In genomic region chr3:52176188-52176752, GRCh38 we compare ENCODE assay signal across 19 cellular contexts. TPM values are rescaled to one million over a fixed set of nuclear protein-coding genes. Genes with fewer than 3 reads are reported as not detected.
A peak's percentile ranks its signal among the peaks of the same experiment; 100 is the strongest.
DNase-seq lines count a peak whose midpoint lies in the region; ATAC-seq, FAIRE-seq and TF ChIP-seq lines count a peak whose summit lies in the region.
"Had no signal": no experiment of that assay in that cellular context is flagged by ENCODE, and none has a peak within 500 bp of the region (broad histone marks: within the 10 kb centered on the region; RNA-seq: fewer than 3 reads in every experiment).

No MANE protein-coding gene starts in this region.

- no peak for TF ChIP-seq CTCF in BE2C (IDR thresholded peaks at IDR 0.05; ENCODE audit: low read depth, low read length)
- no peak for TF ChIP-seq CTCF in endothelial cell (IDR thresholded peaks at IDR 0.05; ENCODE audit: unreplicated experiment)
- TF ChIP-seq CTCF in mucosa of descending colon (IDR thresholded peaks at IDR 0.05): no peak

- H3K4me1 Mint-ChIP-seq in endothelial cell (ENCODE audit: unreplicated experiment): peaks cover 3% of the 10 kb centered on the region

- no peak overlapping the region for H2BK12ac ChIP-seq in trophoblast cell (ENCODE audit: low read length)

- H3K14ac ChIP-seq in trophoblast cell (ENCODE audit: low read length): no peak overlapping the region

- H3K27ac Mint-ChIP-seq in endothelial cell (ENCODE audit: unreplicated experiment): peak overlapping the region; percentile 61
- H3K27ac Mint-ChIP-seq: CD4-positive, alpha-beta T cell had no signal

- no peak for ATAC-seq in mucosa of descending colon
- ATAC-seq: A549, Panc1 had no signal

- WGBS in trophoblast cell (ENCODE audit: extremely low coverage, insufficient coverage, insufficient read length): no CpG with 5 or more reads among the region's 8 CpGs

- H3K9ac ChIP-seq in trophoblast cell (ENCODE audit: low read length): no peak overlapping the region
- H3K9ac ChIP-seq: KMS-11 had no signal

- FAIRE-seq in HTR-8/SVneo (lab: Jason Lieb, UNC): peak; percentile 57
- FAIRE-seq: A549, GM12892 had no signal

- H2BK120ac ChIP-seq in trophoblast cell (ENCODE audit: insufficient read depth, low read length, poor library complexity): no peak overlapping the region

- no peaks in the 10 kb centered on the region for H3K79me2 ChIP-seq in trophoblast cell (ENCODE audit: control insufficient read depth, insufficient read depth, low read length, poor library complexity)

- no peaks in the 10 kb centered on the region for H3K27me3 ChIP-seq in BE2C
- H3K27me3 ChIP-seq in trophoblast cell (ENCODE audit: insufficient read depth, low read length): no peaks in the 10 kb centered on the region

- no peak overlapping the region for H3K4me3 ChIP-seq in BE2C (ENCODE audit: low read depth, low read length)
- peak overlapping the region; percentile 27 for H3K4me3 ChIP-seq in trophoblast cell (ENCODE audit: low read depth, low read length)
- no peak overlapping the region for H3K4me3 ChIP-seq in mucosa of descending colon
- H3K4me3 ChIP-seq: A549 had no signal

- H3K9me3 ChIP-seq in BE2C (no peaks in the 10 kb centered on the region), trophoblast cell (ENCODE audit: insufficient read depth, low read depth, low read length) (no peaks in the 10 kb centered on the region), mucosa of descending colon (no peaks in the 10 kb centered on the region)
- H3K9me3 ChIP-seq: A549 had no signal

- no peak overlapping the region for H3K4me2 ChIP-seq in trophoblast cell (ENCODE audit: low read length)
- H3K4me2 ChIP-seq: A549, KMS-11 had no signal

- H4K8ac ChIP-seq in trophoblast cell (ENCODE audit: low read depth, low read length): no peak overlapping the region

- no peaks in the 10 kb centered on the region for H3K79me1 ChIP-seq in trophoblast cell (ENCODE audit: low read length)

- no peaks in the 10 kb centered on the region for H3K36me3 Mint-ChIP-seq in endothelial cell (ENCODE audit: low read depth, unreplicated experiment)

- H3K4me3 Mint-ChIP-seq in endothelial cell (ENCODE audit: unreplicated experiment): peak overlapping the region; percentile 68
- H3K4me3 Mint-ChIP-seq: CD4-positive, alpha-beta T cell had no signal

- H3K18ac ChIP-seq in trophoblast cell (ENCODE audit: low read length): no peak overlapping the region

- H3K23ac ChIP-seq in trophoblast cell (ENCODE audit: low read length): no peak overlapping the region

- H2AFZ ChIP-seq in trophoblast cell (ENCODE audit: insufficient read depth, low read length, poor library complexity): no peak overlapping the region

- no peak overlapping the region for H2BK5ac ChIP-seq in trophoblast cell (ENCODE audit: low read depth, low read length, poor library complexity)

- H3K4ac ChIP-seq in trophoblast cell (ENCODE audit: low read depth, low read length): no peak overlapping the region

- H3K9me3 Mint-ChIP-seq in endothelial cell (ENCODE audit: unreplicated experiment): no peaks in the 10 kb centered on the region
- H3K9me3 Mint-ChIP-seq: CD4-positive, alpha-beta T cell had no signal

- DNase-seq in BE2C: peak; percentile 10
- DNase-seq in HTR-8/SVneo (ENCODE audit: insufficient read length, low spot score): no peak
- no peak for DNase-seq in endothelial cell (ENCODE audit: low spot score)
- no peak for DNase-seq in trophoblast cell
- no peak for DNase-seq in head of caudate nucleus
- no peak for DNase-seq in mucosa of descending colon
- no peak for DNase-seq in epidermal melanocyte (ENCODE audit: insufficient read length, low spot score)
- DNase-seq in hippocampal formation (lab: John Stamatoyannopoulos, UW): no peak
- DNase-seq: CD4-positive, alpha-beta T cell; DMS79; NCI-H1092; NCI-H1694; NCI-H446 had no signal

- H3K27me3 Mint-ChIP-seq in endothelial cell (ENCODE audit: unreplicated experiment): peaks cover 8% of the 10 kb centered on the region
- H3K27me3 Mint-ChIP-seq: CD4-positive, alpha-beta T cell had no signal

- no peak overlapping the region for H3K27ac ChIP-seq in trophoblast cell (ENCODE audit: low read depth, low read length)
- H3K27ac ChIP-seq: A549, HL-60, KMS-11 had no signal

- H4K12ac ChIP-seq in trophoblast cell (ENCODE audit: low read depth, low read length): no peak overlapping the region

- intact Hi-C loops in head of caudate nucleus (cut with DNase I) (no loop called here), mucosa of descending colon (cut with DNase I, micrococcal nuclease) (no loop called here)

- H3K36me3 ChIP-seq in BE2C: no peaks in the 10 kb centered on the region
- no peaks in the 10 kb centered on the region for H3K36me3 ChIP-seq in trophoblast cell (ENCODE audit: control insufficient read depth in 1 of 2, insufficient read depth in 2 of 2, low read length in 2 of 2)
- H3K36me3 ChIP-seq in mucosa of descending colon (ENCODE audit: low read depth): no peaks in the 10 kb centered on the region

- no peak overlapping the region for H2AK5ac ChIP-seq in trophoblast cell (ENCODE audit: low read length)

- no peak overlapping the region for H4K91ac ChIP-seq in trophoblast cell (ENCODE audit: low read depth, low read length)

- H3K4me1 ChIP-seq in BE2C (no peaks in the 10 kb centered on the region), trophoblast cell (ENCODE audit: control insufficient read depth in 1 of 2, insufficient read depth in 2 of 2, low read length in 2 of 2) (peaks cover 6 to 12% of the 10 kb centered on the region in 2 experiments), mucosa of descending colon (ENCODE audit: low read depth) (no peaks in the 10 kb centered on the region)

RNA-seq across cellular contexts. Expression of gene ALAS1, which starts 21.7 kb away (rescaled TPM):
- polyA plus RNA-seq in BE2C (2012; ENCODE audit: insufficient read depth, insufficient read length, low read depth): 33.2 TPM
- 59.1 TPM for total RNA-seq in endothelial cell (ENCODE audit: unreplicated experiment)
- 117 and 125 TPM in 2 replicates for polyA plus RNA-seq in trophoblast cell (2013)
- total RNA-seq in mucosa of descending colon: 100 to 1,000 TPM in 1 of 3 donors, 10 to 100 TPM in 2; 67.2 to 103 (median 94.6) TPM

RNA-seq across cellular contexts. Expression of gene POC1A, which starts 22.0 kb away (rescaled TPM):
- polyA plus RNA-seq in BE2C (2012; ENCODE audit: insufficient read depth, insufficient read length, low read depth): 2.3 TPM
- total RNA-seq in endothelial cell (ENCODE audit: unreplicated experiment) (7.5 TPM), mucosa of descending colon (10 to 100 TPM in 1 of 3 donors, 1 to 10 TPM in 2; 2.9 to 12.1 (median 7.7) TPM)
- polyA plus RNA-seq in trophoblast cell (2013): 10.5 and 10.7 TPM in 2 replicates

RNA-seq across cellular contexts. Expression of gene TLR9, which starts 49.2 kb away (rescaled TPM):
- not detected for polyA plus RNA-seq in BE2C (2012; ENCODE audit: insufficient read depth, insufficient read length, low read depth)
- total RNA-seq in endothelial cell (ENCODE audit: unreplicated experiment) (not detected), mucosa of descending colon (under 1 TPM in 2 of 3 donors, not detected in 1; 0.77 to 0.89 TPM)
- 0.04 and 0.10 TPM in 2 replicates for polyA plus RNA-seq in trophoblast cell (2013)
- total RNA-seq: MCF 10A had no signal
